Comparison of ENCODE assay signal across 1 cellular context in genomic region chr4:25950476-25951389, GRCh38.
TF ChIP-seq lines count a peak whose summit lies in the region.

No MANE protein-coding gene starts in this region.

TF ChIP-seq in HepG2, 621 proteins besides CTCF, POLR2A, EP300 and RAD21 (continued from another document and continues in another):
- TF ChIP-seq ZBTB4 (CRISPR knock-in tag; IDR thresholded peaks at IDR 0.05; ENCODE audit: borderline replicate concordance), result 0 out of 2 replicates have a peak, but pooled peaks have one; percentile 25
- TF ChIP-seq YEATS4 (CRISPR knock-in tag; IDR thresholded peaks at IDR 0.05; ENCODE audit: borderline replicate concordance), result no peak
- 0 out of 2 replicates have a peak, but pooled peaks have one; percentile 23 for TF ChIP-seq SALL1 (CRISPR knock-in tag; IDR thresholded peaks at IDR 0.05)
- TF ChIP-seq ARID5B (CRISPR knock-in tag; IDR thresholded peaks at IDR 0.05), result 0 out of 2 replicates have a peak, but pooled peaks have one; percentile 12
- no peak for TF ChIP-seq ZNF414 (CRISPR knock-in tag; IDR thresholded peaks at IDR 0.05)
- TF ChIP-seq ZNF781 (CRISPR knock-in tag; IDR thresholded peaks at IDR 0.05; ENCODE audit: borderline replicate concordance, not compliant biosample characterization), result peak; percentile 38
- no peak for TF ChIP-seq NR2F6 (IDR thresholded peaks at IDR 0.05)
- TF ChIP-seq NR2F6 (CRISPR knock-in tag; IDR thresholded peaks at IDR 0.05), result no peak
- no peak for TF ChIP-seq GABPA (IDR thresholded peaks at IDR 0.05; ENCODE audit: low read depth, low read length)
- TF ChIP-seq GABPA (CRISPR knock-in tag; IDR thresholded peaks at IDR 0.05; ENCODE audit: low read depth), result no peak
- no peak for TF ChIP-seq ZXDC (CRISPR knock-in tag; IDR thresholded peaks at IDR 0.05)
- TF ChIP-seq GABPB1 (CRISPR knock-in tag; IDR thresholded peaks at IDR 0.05), result no peak
- no peak for TF ChIP-seq ZNF674 (CRISPR knock-in tag; IDR thresholded peaks at IDR 0.05; ENCODE audit: low read depth)
- TF ChIP-seq DMAP1 (CRISPR knock-in tag; IDR thresholded peaks at IDR 0.05), result 0 out of 2 replicates have a peak, but pooled peaks have one; percentile 17
- 0 out of 2 replicates have a peak, but pooled peaks have one; percentile 33 for TF ChIP-seq ZNF292 (CRISPR knock-in tag; IDR thresholded peaks at IDR 0.05; ENCODE audit: borderline replicate concordance, low read depth)
- TF ChIP-seq RFX1 (IDR thresholded peaks at IDR 0.05), result no peak
- TF ChIP-seq ZBTB25 (CRISPR knock-in tag; IDR thresholded peaks at IDR 0.05), result no peak
- TF ChIP-seq NFE2L2 (IDR thresholded peaks at IDR 0.05; ENCODE audit: low read length), result no peak
- TF ChIP-seq ARNT2 (CRISPR knock-in tag; IDR thresholded peaks at IDR 0.05; ENCODE audit: low read depth), result 0 out of 2 replicates have a peak, but pooled peaks have one; percentile 26
- peak; percentile 100 for TF ChIP-seq ZNF12 (CRISPR knock-in tag; IDR thresholded peaks at IDR 0.05)
- TF ChIP-seq MTA3 (CRISPR knock-in tag; IDR thresholded peaks at IDR 0.05), result no peak
- no peak for TF ChIP-seq TCF7 (IDR thresholded peaks at IDR 0.05; ENCODE audit: low read depth)
- 0 out of 2 replicates have a peak, but pooled peaks have one; percentile 14 for TF ChIP-seq ARID4A (CRISPR knock-in tag; IDR thresholded peaks at IDR 0.05; ENCODE audit: borderline replicate concordance)
- peak; percentile 23 for TF ChIP-seq XRCC5 (optimal IDR thresholded peaks at IDR 0.05; ENCODE audit: low read length)
- TF ChIP-seq RBFOX2 (IDR thresholded peaks at IDR 0.05; ENCODE audit: low read depth, low read length), result no peak
- TF ChIP-seq ZNF430 (CRISPR knock-in tag; IDR thresholded peaks at IDR 0.05), result no peak
- no peak for TF ChIP-seq KMT2B (CRISPR knock-in tag; IDR thresholded peaks at IDR 0.05)
- TF ChIP-seq HIC2 (CRISPR knock-in tag; IDR thresholded peaks at IDR 0.05; ENCODE audit: low read depth), result no peak
- TF ChIP-seq ZFP1 (CRISPR knock-in tag; IDR thresholded peaks at IDR 0.05), result no peak
- no peak for TF ChIP-seq TERF1 (CRISPR knock-in tag; IDR thresholded peaks at IDR 0.05)
- TF ChIP-seq ZBTB42 (CRISPR knock-in tag; IDR thresholded peaks at IDR 0.05), result no peak
- TF ChIP-seq TAF1 (CRISPR knock-in tag; IDR thresholded peaks at IDR 0.05), result 0 out of 2 replicates have a peak, but pooled peaks have one; percentile 24
- no peak for TF ChIP-seq ZNF724P (CRISPR knock-in tag; IDR thresholded peaks at IDR 0.05; ENCODE audit: borderline replicate concordance)
- TF ChIP-seq RNF219 (CRISPR knock-in tag; IDR thresholded peaks at IDR 0.05), result no peak
- TF ChIP-seq ZNF709 (CRISPR knock-in tag; IDR thresholded peaks at IDR 0.05), result no peak
- no peak for TF ChIP-seq MTF1 (CRISPR knock-in tag; IDR thresholded peaks at IDR 0.05)
